Comparison of ENCODE assay signal across 18 cellular contexts in the genomic region with DNA sequence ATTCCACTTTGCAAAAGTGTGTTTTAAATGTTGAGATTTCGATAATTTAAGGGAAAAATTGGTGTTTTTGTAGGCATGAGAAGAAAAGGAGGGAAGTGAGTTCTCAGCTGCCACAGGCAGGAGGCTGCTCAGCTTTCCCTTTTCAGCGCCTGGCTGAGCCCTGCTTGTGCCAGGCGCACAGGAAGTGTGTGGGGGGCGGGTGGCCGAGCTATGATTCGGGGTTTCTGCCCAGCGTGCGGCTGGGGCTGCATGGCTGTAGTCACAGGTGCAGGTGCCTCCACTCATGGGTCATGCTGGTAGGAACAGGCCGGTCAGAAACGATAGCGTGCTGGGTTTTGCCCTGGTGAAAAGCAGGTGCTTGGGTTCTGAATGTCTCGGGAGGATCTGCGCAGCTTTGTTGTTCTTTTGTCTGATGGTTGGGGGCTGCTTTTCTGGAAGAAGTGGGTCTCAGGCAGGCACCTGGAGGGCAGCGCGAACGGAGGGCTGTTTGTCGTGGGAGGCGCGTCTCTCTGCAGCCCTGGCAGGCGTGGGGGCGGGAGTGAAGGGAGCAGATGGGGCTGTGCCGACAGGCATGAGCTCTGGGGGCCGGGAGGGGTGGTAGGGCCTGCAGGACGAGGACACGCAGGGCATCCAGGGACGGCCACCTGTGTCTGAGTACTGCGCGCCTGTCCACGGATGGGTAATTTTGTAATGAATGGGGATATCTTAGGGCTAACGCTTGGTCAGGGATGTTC. TPM values are rescaled to one million over a fixed set of nuclear protein-coding genes. Genes with fewer than 3 reads are reported as not detected.
DNase-seq lines count a peak whose midpoint lies in the region; ATAC-seq and TF ChIP-seq lines count a peak whose summit lies in the region.
"Had no signal": no experiment of that assay in that cellular context is flagged by ENCODE, and none has a peak within 500 bp of the region (broad histone marks: within the 10 kb centered on the region; RNA-seq: fewer than 3 reads in every experiment).

No MANE protein-coding gene starts in this region.

- no peaks in the 10 kb centered on the region for H3K9me3 Mint-ChIP-seq in mesothelial cell of epicardium

- no peaks in the 10 kb centered on the region for H3K79me2 ChIP-seq in DOHH2 (ENCODE audit: control insufficient read depth, low read length)

- peaks cover 5% of the 10 kb centered on the region for H3K4me1 Mint-ChIP-seq in mesothelial cell of epicardium

- no peak overlapping the region for H3K27ac Mint-ChIP-seq in mesothelial cell of epicardium

- H3K9me3 ChIP-seq in BLaER1 treated with 17β-estradiol and CSF1 and Interleukin-3, amounts not matched to agents 10 nM and 100 nM (replicated peaks in 1 of 11), result no peaks in the 10 kb centered on the region
- no peaks in the 10 kb centered on the region for H3K9me3 ChIP-seq in DOHH2 (ENCODE audit: control insufficient read depth, insufficient read depth, low read length)
- H3K9me3 ChIP-seq: adrenal gland, psoas muscle, tibial nerve had no signal

- no peak overlapping the region for H3K9ac ChIP-seq in BLaER1 treated with 17β-estradiol and CSF1 and Interleukin-3, amounts not matched to agents 10 nM and 100 nM

- no peaks in the 10 kb centered on the region for H3K9me2 ChIP-seq in DOHH2 (replicated peaks; ENCODE audit: control insufficient read depth, low read length)

- H3K4me2 ChIP-seq in BLaER1 treated with 17β-estradiol and CSF1 and Interleukin-3, amounts not matched to agents 10 nM and 100 nM, result peak overlapping the region; percentile 88 to 98 (median 95)
- peak overlapping the region; percentile 22 for H3K4me2 ChIP-seq in DOHH2 (ENCODE audit: low read length)

- DNase-seq in UCSD-AML1 (lab: John Stamatoyannopoulos, UW; ENCODE audit: unreplicated experiment), result peak; percentile 35
- no peak for DNase-seq in mesothelial cell of epicardium (ENCODE audit: low spot score in 2 of 2, unreplicated experiment in 2 of 2)
- DNase-seq: activated CD8-positive, alpha-beta memory T cell treated with anti-CD3 and anti-CD28 coated beads, Interleukin-2, amount 50 U/mL, for 48 hours; adrenal gland; CD4-positive, CD25-positive, alpha-beta regulatory T cell; NCI-H2029; psoas muscle; stimulated activated CD4-positive, alpha-beta T cell treated with anti-CD3 and anti-CD28 coated beads, Interleukin-1b, Interleukin-23, amount 100 ng/mL, for 48 hours; stimulated activated CD8-positive, alpha-beta memory T cell treated with anti-CD3 and anti-CD28 coated beads, Interleukin-4, amount 100 ng/mL, for 48 hours had no signal

- peak overlapping the region in 5 of 10 experiments; percentile 7 to 70 (median 59); a peak in 7 of 20 replicates for H3K4me3 ChIP-seq in BLaER1 treated with 17β-estradiol and CSF1 and Interleukin-3, amounts not matched to agents 10 nM and 100 nM
- no peak overlapping the region for H3K4me3 ChIP-seq in DOHH2 (ENCODE audit: low read length)
- H3K4me3 ChIP-seq: adrenal gland had no signal

- peaks cover 44 to 81% (median 62%) of the 10 kb centered on the region in 11 experiments for H3K27me3 ChIP-seq in BLaER1 treated with 17β-estradiol and CSF1 and Interleukin-3, amounts not matched to agents 10 nM and 100 nM
- H3K27me3 ChIP-seq in DOHH2 (ENCODE audit: control insufficient read depth, low read length), result peaks cover 4% of the 10 kb centered on the region; the same call in 1 of the 2 replicates

- TF ChIP-seq CTCF in DOHH2 (IDR thresholded peaks at IDR 0.05; ENCODE audit: low read depth, low read length, poor library complexity, severe bottlenecking) (no peak), mesothelial cell of epicardium (IDR thresholded peaks at IDR 0.05; ENCODE audit: unreplicated experiment) (no peak)

- H3K36me3 Mint-ChIP-seq in mesothelial cell of epicardium, result no peaks in the 10 kb centered on the region

- H3K4me3 Mint-ChIP-seq in mesothelial cell of epicardium, result peak overlapping the region; percentile 50

- ATAC-seq in GM21619 (IDR thresholded peaks at IDR 0.05; ENCODE audit: unreplicated experiment) (no peak), HG02938 (IDR thresholded peaks at IDR 0.05; ENCODE audit: unreplicated experiment) (no peak), GM19395 (IDR thresholded peaks at IDR 0.05; ENCODE audit: unreplicated experiment) (no peak), HG02610 (IDR thresholded peaks at IDR 0.05; ENCODE audit: unreplicated experiment) (no peak)
- ATAC-seq: psoas muscle had no signal

- H4K20me1 ChIP-seq in BLaER1 treated with 17β-estradiol and CSF1 and Interleukin-3, amounts not matched to agents 10 nM and 100 nM, result peaks cover 0 to 60% (median 32%) of the 10 kb centered on the region in 11 experiments; a peak in 19 of 22 replicates
- H4K20me1 ChIP-seq in DOHH2 (ENCODE audit: control insufficient read depth, insufficient read depth, low read depth, low read length), result no peaks in the 10 kb centered on the region

- H3F3A ChIP-seq in DOHH2 (ENCODE audit: control insufficient read depth, insufficient read depth), result no peaks in the 10 kb centered on the region

- H3K27ac ChIP-seq in BLaER1 treated with 17β-estradiol and CSF1 and Interleukin-3, amounts not matched to agents 10 nM and 100 nM, result no peak overlapping the region
- H3K27ac ChIP-seq in DOHH2 (ENCODE audit: low read depth, low read length), result no peak overlapping the region
- H3K27ac ChIP-seq: adrenal gland, psoas muscle, tibial nerve, VCaP had no signal

- peaks cover 47 to 66% (median 61%) of the 10 kb centered on the region in 10 experiments for H3K4me1 ChIP-seq in BLaER1 treated with 17β-estradiol and CSF1 and Interleukin-3, amounts not matched to agents 10 nM and 100 nM
- H3K4me1 ChIP-seq in DOHH2 (ENCODE audit: control insufficient read depth, low read length), result peaks cover 20% of the 10 kb centered on the region

- H3K27me3 Mint-ChIP-seq in mesothelial cell of epicardium (ENCODE audit: low read depth), result peaks cover 71% of the 10 kb centered on the region

- H3K36me3 ChIP-seq in BLaER1 treated with 17β-estradiol and CSF1 and Interleukin-3, amounts not matched to agents 10 nM and 100 nM, result no peaks in the 10 kb centered on the region
- H3K36me3 ChIP-seq in DOHH2 (ENCODE audit: control insufficient read depth, low read length), result no peaks in the 10 kb centered on the region
- H3K36me3 ChIP-seq: adrenal gland, tibial nerve had no signal

RNA-seq across cellular contexts. Expression of gene KCNG2, which starts 2.0 kb away (rescaled TPM):
- 0.14 TPM in 1 of 3 replicates, not detected in the others for total RNA-seq in mesothelial cell of epicardium
- total RNA-seq: CD4-positive, CD25-positive, alpha-beta regulatory T cell; glomerular endothelial cell had no signal
